Comparison of ENCODE assay signal across 8 cellular contexts in the genomic region with DNA sequence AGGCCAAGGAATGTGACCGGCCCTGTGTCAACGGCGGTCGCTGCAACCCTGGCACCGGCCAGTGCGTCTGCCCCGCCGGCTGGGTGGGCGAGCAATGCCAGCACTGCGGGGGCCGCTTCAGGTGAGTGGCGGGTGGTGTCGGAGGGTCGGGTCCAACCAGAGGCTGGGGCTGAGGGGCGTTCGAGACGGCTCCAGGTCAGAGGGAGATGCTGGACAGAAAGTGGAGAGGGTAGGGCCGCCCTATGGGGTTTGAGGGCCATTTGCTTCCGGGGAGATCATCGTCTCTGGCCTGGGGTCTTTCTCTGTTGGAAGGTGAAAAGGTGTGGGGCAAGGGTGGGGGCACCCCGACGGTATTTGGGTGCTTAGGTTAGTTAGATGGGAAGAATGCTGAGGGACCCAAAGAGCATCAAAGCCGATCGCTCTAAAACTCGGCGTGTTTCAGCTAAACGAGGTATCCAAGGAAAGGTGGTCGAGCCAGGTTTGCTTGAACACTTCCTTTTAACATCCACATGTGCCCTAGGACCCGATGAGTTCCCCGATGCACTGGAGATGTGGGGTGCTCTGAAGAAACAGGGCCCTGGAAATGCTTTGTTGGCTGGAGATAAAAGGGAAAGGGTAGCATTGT. TPM values are rescaled to one million over a fixed set of nuclear protein-coding genes. Genes with fewer than 3 reads are reported as not detected.
A peak's percentile ranks its signal among the peaks of the same experiment; 100 is the strongest.
DNase-seq lines count a peak whose midpoint lies in the region; ATAC-seq and TF ChIP-seq lines count a peak whose summit lies in the region.

No MANE protein-coding gene starts in this region.

- DNase-seq in GM13976 (ENCODE audit: low spot score), result peak; percentile 36
- no peak for DNase-seq in ascending aorta (ENCODE audit: low spot score in 2 of 2)
- no peak for DNase-seq in left lobe of liver (ENCODE audit: low spot score)
- DNase-seq in testis, result no peak
- no peak for DNase-seq in NCI-H524 treated with DMSO at 0.1 percent for 48 hours (lab: John Stamatoyannopoulos, UW)
- DNase-seq in DMS79 treated with DMSO at 0.1 percent for 48 hours (lab: John Stamatoyannopoulos, UW), result no peak

- H3K36me3 ChIP-seq in ascending aorta, result no peaks in the 10 kb centered on the region
- no peaks in the 10 kb centered on the region for H3K36me3 ChIP-seq in testis (ENCODE audit: low read depth, missing control alignments)

- intact Hi-C loops in ascending aorta (cut with DNase I) (loop anchor here (2.0 to 10.0 kb wide), 3 partner anchors 63 to 299 kb away; a partner anchor contains a TSS), testis (cut with DNase I; ENCODE audit: low total_unique reads) (no loop called here)

- H3K4me1 ChIP-seq in ascending aorta (peaks cover 12 to 23% of the 10 kb centered on the region in 2 donors), testis (peaks cover 18% of the 10 kb centered on the region)

- H3K9me3 ChIP-seq in ascending aorta (no peaks in the 10 kb centered on the region), testis (no peaks in the 10 kb centered on the region)

- TF ChIP-seq POLR2A in testis (IDR thresholded peaks at IDR 0.05), result no peak

- in situ Hi-C loops in GM13976 (cut with MboI; ENCODE audit: low sequenced_read_pairs, unreplicated experiment), result no loop called here

- H3K27me3 ChIP-seq in ascending aorta, result no peaks in the 10 kb centered on the region
- no peaks in the 10 kb centered on the region for H3K27me3 ChIP-seq in testis

- ATAC-seq in HG03108 (IDR thresholded peaks at IDR 0.05; ENCODE audit: unreplicated experiment) (peak; percentile 20), left lobe of liver (peak; percentile 2), HG03280 (IDR thresholded peaks at IDR 0.05; ENCODE audit: unreplicated experiment) (no peak)

- H3K27ac ChIP-seq in ascending aorta (peak overlapping the region; percentile 70 to 85), testis (peak overlapping the region; percentile 84 to 86)

- WGBS in testis, 2 donors, result 0% methylated on average over 18 to 26 of the region's 30 CpGs

- H3K4me3 ChIP-seq in ascending aorta (peak overlapping the region; percentile 93 to 99), testis (peak overlapping the region; percentile 85 to 97)

- TF ChIP-seq CTCF in GM13976 (IDR thresholded peaks at IDR 0.05; ENCODE audit: borderline replicate concordance, control extremely low read depth, extremely low read depth, insufficient read depth, missing control alignments) (no peak), ascending aorta (IDR thresholded peaks at IDR 0.05) (no peak), testis (IDR thresholded peaks at IDR 0.05) (no peak)

RNA-seq across cellular contexts. Expression of a gene that starts 0.7 kb away (rescaled TPM):
- total RNA-seq in ascending aorta, result 8.6 TPM
- total RNA-seq in left lobe of liver, result 45.9 TPM
- total RNA-seq in testis, result 10 to 100 TPM; 39.4 to 42.7 TPM
- polyA plus RNA-seq in testis (ENCODE audit: insufficient read depth, low read depth, low replicate concordance), result 43.8 TPM
